ENCODE assay signal across 1 cellular context in the genomic region with DNA sequence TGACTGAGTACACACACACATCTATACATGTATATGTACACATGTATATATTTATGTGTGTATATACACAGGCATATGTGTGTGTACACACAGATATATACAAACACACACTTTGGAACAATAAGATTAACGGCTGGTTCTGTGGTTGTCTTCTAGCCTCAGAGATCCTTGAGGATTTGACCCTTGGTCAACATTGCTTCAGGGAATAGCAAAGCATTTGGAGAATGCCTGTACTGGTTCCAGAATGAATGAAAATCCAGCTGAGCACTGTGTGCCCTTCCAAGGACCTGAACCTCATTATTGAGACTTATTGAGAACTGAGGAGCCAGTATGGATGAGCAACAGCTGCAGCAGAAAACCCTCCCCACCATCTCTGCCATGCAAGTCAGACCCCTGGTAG.
TF ChIP-seq lines count a peak whose summit lies in the region.

No MANE protein-coding gene starts in this region.

TF ChIP-seq in IMR-90, 13 proteins besides CTCF, POLR2A, EP300 and RAD21:
- TF ChIP-seq MXI1 (IDR thresholded peaks at IDR 0.05; ENCODE audit: borderline replicate concordance, low read depth, low read length): no peak
- TF ChIP-seq MAFK (IDR thresholded peaks at IDR 0.05; ENCODE audit: low read depth, low read length): no peak
- TF ChIP-seq RCOR1 (IDR thresholded peaks at IDR 0.05; ENCODE audit: insufficient replicate concordance, low read length): no peak
- TF ChIP-seq, protein P1, sequence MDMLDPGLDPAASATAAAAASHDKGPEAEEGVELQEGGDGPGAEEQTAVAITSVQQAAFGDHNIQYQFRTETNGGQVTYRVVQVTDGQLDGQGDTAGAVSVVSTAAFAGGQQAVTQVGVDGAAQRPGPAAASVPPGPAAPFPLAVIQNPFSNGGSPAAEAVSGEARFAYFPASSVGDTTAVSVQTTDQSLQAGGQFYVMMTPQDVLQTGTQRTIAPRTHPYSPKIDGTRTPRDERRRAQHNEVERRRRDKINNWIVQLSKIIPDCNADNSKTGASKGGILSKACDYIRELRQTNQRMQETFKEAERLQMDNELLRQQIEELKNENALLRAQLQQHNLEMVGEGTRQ (IDR thresholded peaks at IDR 0.05; ENCODE audit: low read depth, low read length): no peak
- no peak for TF ChIP-seq RFX5 (IDR thresholded peaks at IDR 0.05; ENCODE audit: low read depth, low read length)
- no peak for TF ChIP-seq MAZ (IDR thresholded peaks at IDR 0.05; ENCODE audit: borderline replicate concordance, low read depth, low read length)
- TF ChIP-seq, protein P2, sequence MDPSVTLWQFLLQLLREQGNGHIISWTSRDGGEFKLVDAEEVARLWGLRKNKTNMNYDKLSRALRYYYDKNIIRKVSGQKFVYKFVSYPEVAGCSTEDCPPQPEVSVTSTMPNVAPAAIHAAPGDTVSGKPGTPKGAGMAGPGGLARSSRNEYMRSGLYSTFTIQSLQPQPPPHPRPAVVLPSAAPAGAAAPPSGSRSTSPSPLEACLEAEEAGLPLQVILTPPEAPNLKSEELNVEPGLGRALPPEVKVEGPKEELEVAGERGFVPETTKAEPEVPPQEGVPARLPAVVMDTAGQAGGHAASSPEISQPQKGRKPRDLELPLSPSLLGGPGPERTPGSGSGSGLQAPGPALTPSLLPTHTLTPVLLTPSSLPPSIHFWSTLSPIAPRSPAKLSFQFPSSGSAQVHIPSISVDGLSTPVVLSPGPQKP (IDR thresholded peaks at IDR 0.05; ENCODE audit: borderline replicate concordance, low read depth, low read length): no peak
- no peak for TF ChIP-seq FOS (IDR thresholded peaks at IDR 0.05; ENCODE audit: low read depth, low read length)
- no peak for TF ChIP-seq CHD1 (IDR thresholded peaks at IDR 0.05; ENCODE audit: low read depth, low read length)
- no peak for TF ChIP-seq NFE2L2 (IDR thresholded peaks at IDR 0.05; ENCODE audit: low read depth, low read length)
- TF ChIP-seq CEBPB (IDR thresholded peaks at IDR 0.05; ENCODE audit: low read depth, low read length): no peak
- no peak for TF ChIP-seq SMC3 (IDR thresholded peaks at IDR 0.05; ENCODE audit: low read depth, low read length)
- TF ChIP-seq BHLHE40 (IDR thresholded peaks at IDR 0.05; ENCODE audit: low read depth, low read length): no peak
